25 cellular contexts compared by ENCODE assay signal in genomic region chr19:4513248-4513647, GRCh38. TPM values are rescaled to one million over a fixed set of nuclear protein-coding genes. Genes with fewer than 3 reads are reported as not detected.
DNase-seq lines count a peak whose midpoint lies in the region; ATAC-seq, FAIRE-seq and TF ChIP-seq lines count a peak whose summit lies in the region.
"Had no signal": no experiment of that assay in that cellular context is flagged by ENCODE, and none has a peak within 500 bp of the region (broad histone marks: within the 10 kb centered on the region; RNA-seq: fewer than 3 reads in every experiment).

No MANE protein-coding gene starts in this region.

- H3K4me3 ChIP-seq in HepG2 (replicated peaks in 1 of 3; ENCODE audit: insufficient read depth in 1 of 3, low read depth in 2 of 3, low read length in 3 of 3): no peak overlapping the region
- H3K4me3 ChIP-seq in right lobe of liver: no peak overlapping the region
- H3K4me3 ChIP-seq in neuronal stem cell (ENCODE audit: low read length in 2 of 2): no peak overlapping the region
- H3K4me3 ChIP-seq in skeletal muscle tissue (ENCODE audit: low read length in 3 of 3): no peak overlapping the region
- H3K4me3 ChIP-seq in subcutaneous abdominal adipose tissue (ENCODE audit: low read depth in 1 of 5, low read length in 5 of 5): peak overlapping the region in 4 of 5 donors; percentile 24 to 68 (median 49)
- H3K4me3 ChIP-seq: A549, GM23338 had no signal

- no peak overlapping the region for H4K8ac ChIP-seq in neuronal stem cell (ENCODE audit: low read depth, low read length)

- no peak overlapping the region for H2BK120ac ChIP-seq in neuronal stem cell (ENCODE audit: low read depth, low read length)

- no peak overlapping the region for H3K18ac ChIP-seq in neuronal stem cell (ENCODE audit: low read length)

- TF ChIP-seq RAD21 in HepG2 (CRISPR knock-in tag; IDR thresholded peaks at IDR 0.05): no peak

- no peak for TF ChIP-seq EP300 in HepG2 (IDR thresholded peaks at IDR 0.05; ENCODE audit: low read depth in 2 of 2, low read length in 2 of 2)
- no peak for TF ChIP-seq EP300 in HepG2 (CRISPR knock-in tag; IDR thresholded peaks at IDR 0.05; ENCODE audit: borderline replicate concordance)

- peaks cover 15% of the 10 kb centered on the region for H3K4me1 ChIP-seq in HepG2 (ENCODE audit: insufficient read depth, low read length)
- H3K4me1 ChIP-seq in right lobe of liver: peaks cover 0 to 21% (median 7%) of the 10 kb centered on the region in 4 donors
- H3K4me1 ChIP-seq in neuronal stem cell (ENCODE audit: control insufficient read depth in 2 of 2, insufficient read depth in 1 of 2, low read depth in 1 of 2, low read length in 2 of 2): peaks cover 0 to 4% of the 10 kb centered on the region in 2 donors
- peaks cover 34 to 72% (median 60%) of the 10 kb centered on the region in 3 donors for H3K4me1 ChIP-seq in skeletal muscle tissue (ENCODE audit: control insufficient read depth in 3 of 3, insufficient read depth in 3 of 3, low read length in 3 of 3)
- H3K4me1 ChIP-seq in subcutaneous abdominal adipose tissue (ENCODE audit: control insufficient read depth in 5 of 5, insufficient read depth in 5 of 5, low read length in 5 of 5): peaks cover 0 to 52% (median 33%) of the 10 kb centered on the region in 5 donors

- no peak overlapping the region for H3K23ac ChIP-seq in neuronal stem cell (ENCODE audit: low read depth, low read length, poor library complexity)

- no peak overlapping the region for H2BK15ac ChIP-seq in neuronal stem cell (ENCODE audit: low read length)

- H2AFZ ChIP-seq in HepG2 (ENCODE audit: low read length) (no peak overlapping the region), neuronal stem cell (ENCODE audit: low read length) (no peak overlapping the region)
- H2AFZ ChIP-seq: GM23338 had no signal

- H3K79me2 ChIP-seq in HepG2 (ENCODE audit: insufficient read depth, low read length): no peaks in the 10 kb centered on the region

- H3K27me3 ChIP-seq in HepG2 (ENCODE audit: control insufficient read depth in 1 of 2, insufficient read depth in 2 of 2, low read length in 2 of 2): no peaks in the 10 kb centered on the region
- no peaks in the 10 kb centered on the region for H3K27me3 ChIP-seq in right lobe of liver
- peaks cover 0 to 4% (median 0%) of the 10 kb centered on the region in 3 experiments for H3K27me3 ChIP-seq in neuronal stem cell (ENCODE audit: control insufficient read depth in 3 of 3, insufficient read depth in 3 of 3, low read depth in 1 of 3, low read length in 3 of 3)
- H3K27me3 ChIP-seq in skeletal muscle tissue (ENCODE audit: control insufficient read depth in 3 of 3, insufficient read depth in 3 of 3, low read length in 3 of 3): peaks cover 0 to 2% (median 0%) of the 10 kb centered on the region in 3 donors
- no peaks in the 10 kb centered on the region for H3K27me3 ChIP-seq in subcutaneous abdominal adipose tissue (ENCODE audit: control insufficient read depth in 5 of 5, insufficient read depth in 4 of 5, low read length in 5 of 5)

- no peak for TF ChIP-seq POLR2A in HepG2 (IDR thresholded peaks at IDR 0.05; ENCODE audit: insufficient read depth in 1 of 2, low read depth in 2 of 2, low read length in 2 of 2)
- TF ChIP-seq POLR2A in right lobe of liver (IDR thresholded peaks at IDR 0.05): no peak

- ATAC-seq in HepG2: no peak
- ATAC-seq in right lobe of liver: no peak
- ATAC-seq: A549, GM23338, HCT116 had no signal

- WGBS in HepG2 (ENCODE audit: low lambda C conversion rate): 100% methylated on average over 6 of the region's 17 CpGs
- WGBS in right lobe of liver (ENCODE audit: insufficient coverage, low coverage, low lambda C conversion rate, missing lambda C conversion rate): 86% methylated on average over 2 of the region's 17 CpGs
- no CpG with 5 or more reads among the region's 17 CpGs for WGBS in neuronal stem cell (ENCODE audit: extremely low coverage in 2 of 2, insufficient read length in 2 of 2, insufficient replicate concordance in 1 of 2), 2 donors

- in situ Hi-C loops in HepG2 (cut with HindIII; ENCODE audit: extremely low pct_ligation_motif_present, low pct_unique_long_range_greater_than_20kb): no loop called here

- H3K4ac ChIP-seq in neuronal stem cell (ENCODE audit: low read length): no peak overlapping the region

- no peak overlapping the region for H3K27ac ChIP-seq in HepG2 (ENCODE audit: extremely low read length, insufficient read depth, low read length)
- H3K27ac ChIP-seq in right lobe of liver: no peak overlapping the region
- no peak overlapping the region for H3K27ac ChIP-seq in neuronal stem cell (replicated peaks; ENCODE audit: low read length)
- peak overlapping the region; percentile 23 for H3K27ac ChIP-seq in skeletal muscle tissue (ENCODE audit: low read depth, low read length)
- H3K27ac ChIP-seq in subcutaneous abdominal adipose tissue (ENCODE audit: low read depth, low read length): peak overlapping the region; percentile 30
- H3K27ac ChIP-seq: A549 had no signal

- TF ChIP-seq CTCF in HepG2 (CRISPR knock-in tag; IDR thresholded peaks at IDR 0.05): no peak
- no peak for TF ChIP-seq CTCF in right lobe of liver (IDR thresholded peaks at IDR 0.05)

- intact Hi-C loops in HepG2 (cut with micrococcal nuclease; ENCODE audit: unreplicated experiment) (no loop called here), right lobe of liver (cut with DNase I) (no loop called here), posterior vena cava (cut with DNase I) (no loop called here)

- no peak overlapping the region for H4K91ac ChIP-seq in neuronal stem cell (ENCODE audit: low read depth, low read length, poor library complexity)

- peak overlapping the region; percentile 39 for H2BK5ac ChIP-seq in neuronal stem cell (ENCODE audit: low read length)

- peaks cover 2% of the 10 kb centered on the region for H3K79me1 ChIP-seq in neuronal stem cell (ENCODE audit: low read depth, low read length)

- no peaks in the 10 kb centered on the region for H3K36me3 ChIP-seq in HepG2 (replicated peaks in 1 of 2; ENCODE audit: control insufficient read depth in 1 of 2, insufficient read depth in 2 of 2, low read length in 2 of 2)
- peaks cover 0 to 38% (median 16%) of the 10 kb centered on the region in 4 donors for H3K36me3 ChIP-seq in right lobe of liver
- H3K36me3 ChIP-seq in neuronal stem cell (replicated peaks in 1 of 2; ENCODE audit: control insufficient read depth in 2 of 2, insufficient read depth in 2 of 2, low read length in 2 of 2): no peaks in the 10 kb centered on the region
- peaks cover 20 to 43% (median 21%) of the 10 kb centered on the region in 3 donors for H3K36me3 ChIP-seq in skeletal muscle tissue (ENCODE audit: control insufficient read depth in 3 of 3, insufficient read depth in 3 of 3, low read length in 3 of 3)
- H3K36me3 ChIP-seq in subcutaneous abdominal adipose tissue (ENCODE audit: control insufficient read depth in 5 of 5, insufficient read depth in 5 of 5, low read length in 5 of 5): peaks cover 0 to 53% (median 31%) of the 10 kb centered on the region in 5 donors

- no peaks in the 10 kb centered on the region for H4K20me1 ChIP-seq in HepG2 (ENCODE audit: insufficient read depth, low read length)

- no TSS peak for BruUV-seq in HepG2 (replicated peaks; lab: Mats Ljungman, UMichigan)

- no peak for FAIRE-seq in HepG2 (lab: Jason Lieb, UNC)
- FAIRE-seq: A549, GM12891, GM18507 had no signal

- no peak overlapping the region for H3K4me2 ChIP-seq in HepG2 (ENCODE audit: low read depth, low read length)
- H3K4me2 ChIP-seq in neuronal stem cell (ENCODE audit: insufficient read depth, low read length, poor library complexity, severe bottlenecking): no peak overlapping the region
- H3K4me2 ChIP-seq: A549, GM23338 had no signal

- POLR2A ChIA-PET in HepG2 (lab: Yijun Ruan, JAX): no interaction called here

- CTCF ChIA-PET in HepG2 (lab: Yijun Ruan, JAX; ENCODE audit: low intra/inter-chr PET ratio, low total read pairs): no interaction called here

- H2BK12ac ChIP-seq in neuronal stem cell (ENCODE audit: low read length): no peak overlapping the region

- no peaks in the 10 kb centered on the region for H3K9me3 ChIP-seq in HepG2 (ENCODE audit: low read length)
- no peaks in the 10 kb centered on the region for H3K9me3 ChIP-seq in right lobe of liver
- H3K9me3 ChIP-seq in neuronal stem cell (replicated peaks in 1 of 2; ENCODE audit: control insufficient read depth in 2 of 2, insufficient read depth in 1 of 2, low read depth in 1 of 2, low read length in 2 of 2): no peaks in the 10 kb centered on the region
- no peaks in the 10 kb centered on the region for H3K9me3 ChIP-seq in skeletal muscle tissue (ENCODE audit: control insufficient read depth in 3 of 3, low read length in 3 of 3)
- peaks cover 0 to 3% (median 0%) of the 10 kb centered on the region in 5 donors for H3K9me3 ChIP-seq in subcutaneous abdominal adipose tissue (ENCODE audit: control insufficient read depth in 5 of 5, low read length in 5 of 5)
- H3K9me3 ChIP-seq: A549 had no signal

- H2AK5ac ChIP-seq in neuronal stem cell (ENCODE audit: low read depth, low read length): no peak overlapping the region

- H3K9ac ChIP-seq in HepG2 (ENCODE audit: insufficient read depth, low read depth, low read length) (no peak overlapping the region), neuronal stem cell (ENCODE audit: low read depth, low read length, poor library complexity) (no peak overlapping the region), skeletal muscle tissue (ENCODE audit: low read depth in 1 of 3, low read length in 3 of 3) (peak overlapping the region in 1 of 3 donors; percentile 64), subcutaneous abdominal adipose tissue (ENCODE audit: low read length in 5 of 5) (peak overlapping the region in 1 of 5 donors; percentile 66)

- DNase-seq in HepG2 (ENCODE audit: low spot score): no peak
- DNase-seq in right lobe of liver: no peak
- no peak for DNase-seq in neuronal stem cell (ENCODE audit: low spot score)
- DNase-seq in stimulated activated CD4-positive, alpha-beta T cell treated with anti-CD3 and anti-CD28 coated beads, Interleukin-4, amount 100 ng/mL, for 1 hour: no peak
- DNase-seq in posterior vena cava (ENCODE audit: low spot score): no peak
- no peak for DNase-seq in activated CD8-positive, alpha-beta memory T cell treated with anti-CD3 and anti-CD28 coated beads, Interleukin-2, amount 50 U/mL, for 4 hours
- DNase-seq: 8988T; ACHN; C1 segment of cervical spinal cord; Calu3; CD4-positive, alpha-beta memory T cell; COR-L47; DMS53; DMS79 treated with DMSO at 0.1 percent for 48 hours; GF-D8; H9; HFFc6 had no signal

- peak overlapping the region; percentile 75 for H3K14ac ChIP-seq in neuronal stem cell (ENCODE audit: low read length)

RNA-seq across cellular contexts. Expression of gene PLIN4, which starts 5.0 kb away (rescaled TPM):
- total RNA-seq in HepG2 (2016; rRNA removed; fragmentation: Illumina TruSeq; extraction: Trizol) (0.80 and 1.3 TPM in 2 replicates), right lobe of liver (10 to 100 TPM; 28.4 to 51.2 (median 39.3) TPM), skeletal muscle tissue (15.7 TPM), posterior vena cava (10 to 100 TPM; 21.4 to 25.2 TPM)
- 1.2 and 1.4 TPM in 2 replicates for total RNA-seq in HepG2 (2016; cell fraction: cytosol; rRNA removed; fragmentation: Illumina TruSeq; extraction: Trizol; ENCODE audit: low read depth)
- total RNA-seq in HepG2 (2016; cell fraction: insoluble cytoplasmic fraction; rRNA removed; fragmentation: Illumina TruSeq; extraction: Trizol): 0.68 and 1.3 TPM in 2 replicates
- 0.12 and 0.21 TPM in 2 replicates for total RNA-seq in HepG2 (2016; cell fraction: membrane; rRNA removed; fragmentation: Illumina TruSeq; extraction: Trizol)
- total RNA-seq in HepG2 (2016; cell fraction: nucleus; rRNA removed; fragmentation: Illumina TruSeq; extraction: Trizol): 1.0 and 1.1 TPM in 2 replicates
- 1.1 and 1.9 TPM in 2 replicates for polyA plus RNA-seq in HepG2 (2011; rRNA removed)
- 0.72 and 0.76 TPM in 2 replicates for polyA plus RNA-seq in HepG2 (2011; cell fraction: cytosol; rRNA removed)
- 12.5 and 14.8 TPM in 2 replicates for polyA plus RNA-seq in HepG2 (2011; cell fraction: nucleus; rRNA removed)
- polyA plus RNA-seq in HepG2 (2012): 0.82 and 1.4 TPM in 2 replicates
- polyA plus RNA-seq in HepG2 (2016; cell fraction: cytosol; fragmentation: Illumina TruSeq; extraction: Trizol; ENCODE audit: low read depth): 1.2 and 1.5 TPM in 2 replicates
- 0.48 and 0.53 TPM in 2 replicates for polyA plus RNA-seq in HepG2 (2016; cell fraction: insoluble cytoplasmic fraction; fragmentation: Illumina TruSeq; extraction: Trizol; ENCODE audit: low read depth)
- polyA plus RNA-seq in HepG2 (2016; cell fraction: membrane; fragmentation: Illumina TruSeq; extraction: Trizol; ENCODE audit: low read depth): 0.08 and 0.13 TPM in 2 replicates
- 2.9 and 3.1 TPM in 2 replicates for polyA plus RNA-seq in HepG2 (2016; cell fraction: nucleus; fragmentation: Illumina TruSeq; extraction: Trizol; ENCODE audit: insufficient read depth, low read depth)
- polyA minus RNA-seq in HepG2 (2011; rRNA and poly(A)+ RNA removed; ENCODE audit: low replicate concordance): 0.19 and 0.78 TPM in 2 replicates
- 1.1 and 1.3 TPM in 2 replicates for polyA minus RNA-seq in HepG2 (2011; cell fraction: cytosol; rRNA and poly(A)+ RNA removed)
- polyA minus RNA-seq in HepG2 (2011; cell fraction: nucleus; rRNA and poly(A)+ RNA removed): 1.0 and 1.6 TPM in 2 replicates
- polyA plus RNA-seq in neuronal stem cell (2013, experiment 1 of 2): 0.13 TPM
- 0.18 TPM for polyA plus RNA-seq in neuronal stem cell (2013, experiment 2 of 2)
- total RNA-seq: HFFc6 had no signal

RNA-seq across cellular contexts. Expression of gene PLIN5, which starts 21.8 kb away (rescaled TPM):
- total RNA-seq in HepG2 (2016; rRNA removed; fragmentation: Illumina TruSeq; extraction: Trizol) (1.6 and 1.8 TPM in 2 replicates), right lobe of liver (100 to 1,000 TPM in 4 of 6 experiments, 10 to 100 TPM in 2; 35.0 to 149 (median 117) TPM), skeletal muscle tissue (2.1 TPM), posterior vena cava (1 to 10 TPM; 2.2 to 2.8 TPM)
- total RNA-seq in HepG2 (2016; cell fraction: cytosol; rRNA removed; fragmentation: Illumina TruSeq; extraction: Trizol; ENCODE audit: low read depth): 0.35 and 0.40 TPM in 2 replicates
- total RNA-seq in HepG2 (2016; cell fraction: insoluble cytoplasmic fraction; rRNA removed; fragmentation: Illumina TruSeq; extraction: Trizol): 0.94 and 1.8 TPM in 2 replicates
- total RNA-seq in HepG2 (2016; cell fraction: membrane; rRNA removed; fragmentation: Illumina TruSeq; extraction: Trizol): 0.65 TPM in 2 replicates
- total RNA-seq in HepG2 (2016; cell fraction: nucleus; rRNA removed; fragmentation: Illumina TruSeq; extraction: Trizol): 1.9 TPM in 2 replicates
- 4.8 and 6.3 TPM in 2 replicates for polyA plus RNA-seq in HepG2 (2011; rRNA removed)
- polyA plus RNA-seq in HepG2 (2011; cell fraction: cytosol; rRNA removed): 1.6 and 1.9 TPM in 2 replicates
- 31.7 and 40.6 TPM in 2 replicates for polyA plus RNA-seq in HepG2 (2011; cell fraction: nucleus; rRNA removed)
- polyA plus RNA-seq in HepG2 (2012): 1.9 and 2.0 TPM in 2 replicates
- 0.12 and 0.53 TPM in 2 replicates for polyA plus RNA-seq in HepG2 (2016; cell fraction: cytosol; fragmentation: Illumina TruSeq; extraction: Trizol; ENCODE audit: low read depth)
- polyA plus RNA-seq in HepG2 (2016; cell fraction: insoluble cytoplasmic fraction; fragmentation: Illumina TruSeq; extraction: Trizol; ENCODE audit: low read depth): 0.77 and 1.4 TPM in 2 replicates
- 0.11 and 0.52 TPM in 2 replicates for polyA plus RNA-seq in HepG2 (2016; cell fraction: membrane; fragmentation: Illumina TruSeq; extraction: Trizol; ENCODE audit: low read depth)
- polyA plus RNA-seq in HepG2 (2016; cell fraction: nucleus; fragmentation: Illumina TruSeq; extraction: Trizol; ENCODE audit: insufficient read depth, low read depth): 5.8 and 8.9 TPM in 2 replicates
- 0.47 and 3.5 TPM in 2 replicates for polyA minus RNA-seq in HepG2 (2011; rRNA and poly(A)+ RNA removed; ENCODE audit: low replicate concordance)
- polyA minus RNA-seq in HepG2 (2011; cell fraction: cytosol; rRNA and poly(A)+ RNA removed): 0.97 and 0.99 TPM in 2 replicates
- polyA minus RNA-seq in HepG2 (2011; cell fraction: nucleus; rRNA and poly(A)+ RNA removed): 4.1 and 4.4 TPM in 2 replicates
- 2.9 TPM for polyA plus RNA-seq in neuronal stem cell (2013, experiment 1 of 2)
- polyA plus RNA-seq in neuronal stem cell (2013, experiment 2 of 2): 2.9 TPM
- total RNA-seq: HFFc6 had no signal
- polyA plus RNA-seq: BJ had no signal

RNA-seq across cellular contexts. Expression of gene LRG1, which starts 26.6 kb away (rescaled TPM):
- total RNA-seq in HepG2 (2016; rRNA removed; fragmentation: Illumina TruSeq; extraction: Trizol) (7.1 and 12.0 TPM in 2 replicates), right lobe of liver (1,000 to 10,000 TPM in 2 of 6 experiments, 100 to 1,000 TPM in 4; 331 to 1,334 (median 524) TPM), skeletal muscle tissue (0.52 TPM), posterior vena cava (1 to 10 TPM; 1.4 to 1.9 TPM)
- total RNA-seq in HepG2 (2016; cell fraction: cytosol; rRNA removed; fragmentation: Illumina TruSeq; extraction: Trizol; ENCODE audit: low read depth): 2.0 and 2.2 TPM in 2 replicates
- 5.8 and 13.0 TPM in 2 replicates for total RNA-seq in HepG2 (2016; cell fraction: insoluble cytoplasmic fraction; rRNA removed; fragmentation: Illumina TruSeq; extraction: Trizol)
- total RNA-seq in HepG2 (2016; cell fraction: membrane; rRNA removed; fragmentation: Illumina TruSeq; extraction: Trizol): 4.2 and 4.7 TPM in 2 replicates
- total RNA-seq in HepG2 (2016; cell fraction: nucleus; rRNA removed; fragmentation: Illumina TruSeq; extraction: Trizol): 10.2 and 12.3 TPM in 2 replicates
- 39.3 and 48.9 TPM in 2 replicates for polyA plus RNA-seq in HepG2 (2011; rRNA removed)
- polyA plus RNA-seq in HepG2 (2011; cell fraction: cytosol; rRNA removed): 33.3 and 38.7 TPM in 2 replicates
- 12.1 and 16.5 TPM in 2 replicates for polyA plus RNA-seq in HepG2 (2011; cell fraction: nucleus; rRNA removed)
- 8.4 and 14.3 TPM in 2 replicates for polyA plus RNA-seq in HepG2 (2012)
- polyA plus RNA-seq in HepG2 (2016; cell fraction: cytosol; fragmentation: Illumina TruSeq; extraction: Trizol; ENCODE audit: low read depth): 2.4 and 2.6 TPM in 2 replicates
- polyA plus RNA-seq in HepG2 (2016; cell fraction: insoluble cytoplasmic fraction; fragmentation: Illumina TruSeq; extraction: Trizol; ENCODE audit: low read depth): 6.6 and 8.6 TPM in 2 replicates
- 4.2 and 4.9 TPM in 2 replicates for polyA plus RNA-seq in HepG2 (2016; cell fraction: membrane; fragmentation: Illumina TruSeq; extraction: Trizol; ENCODE audit: low read depth)
- 20.0 and 22.9 TPM in 2 replicates for polyA plus RNA-seq in HepG2 (2016; cell fraction: nucleus; fragmentation: Illumina TruSeq; extraction: Trizol; ENCODE audit: insufficient read depth, low read depth)
- 0.77 and 28.9 TPM in 2 replicates for polyA minus RNA-seq in HepG2 (2011; rRNA and poly(A)+ RNA removed; ENCODE audit: low replicate concordance)
- polyA minus RNA-seq in HepG2 (2011; cell fraction: cytosol; rRNA and poly(A)+ RNA removed): 12.1 and 23.5 TPM in 2 replicates
- 3.2 and 5.6 TPM in 2 replicates for polyA minus RNA-seq in HepG2 (2011; cell fraction: nucleus; rRNA and poly(A)+ RNA removed)
- not detected for polyA plus RNA-seq in neuronal stem cell (2013, experiment 1 of 2)
- 0.01 TPM for polyA plus RNA-seq in neuronal stem cell (2013, experiment 2 of 2)
- total RNA-seq: CD4-positive, alpha-beta memory T cell; HFFc6 had no signal

RNA-seq across cellular contexts. Expression of gene HDGFL2, which starts 41.2 kb away (rescaled TPM):
- total RNA-seq in HepG2 (2016; rRNA removed; fragmentation: Illumina TruSeq; extraction: Trizol) (47.9 and 51.1 TPM in 2 replicates), right lobe of liver (10 to 100 TPM in 5 of 6 experiments, 1 to 10 TPM in 1; 8.4 to 16.3 (median 14.0) TPM), skeletal muscle tissue (33.9 TPM), posterior vena cava (10 to 100 TPM; 24.6 to 28.1 TPM)
- 7.5 and 8.8 TPM in 2 replicates for total RNA-seq in HepG2 (2016; cell fraction: cytosol; rRNA removed; fragmentation: Illumina TruSeq; extraction: Trizol; ENCODE audit: low read depth)
- 38.9 and 55.4 TPM in 2 replicates for total RNA-seq in HepG2 (2016; cell fraction: insoluble cytoplasmic fraction; rRNA removed; fragmentation: Illumina TruSeq; extraction: Trizol)
- total RNA-seq in HepG2 (2016; cell fraction: membrane; rRNA removed; fragmentation: Illumina TruSeq; extraction: Trizol): 11.6 and 13.8 TPM in 2 replicates
- 29.4 and 31.2 TPM in 2 replicates for total RNA-seq in HepG2 (2016; cell fraction: nucleus; rRNA removed; fragmentation: Illumina TruSeq; extraction: Trizol)
- 20.0 and 26.0 TPM in 2 replicates for polyA plus RNA-seq in HepG2 (2011; rRNA removed)
- 11.0 and 22.9 TPM in 2 replicates for polyA plus RNA-seq in HepG2 (2011; cell fraction: cytosol; rRNA removed)
- 50.4 and 56.5 TPM in 2 replicates for polyA plus RNA-seq in HepG2 (2011; cell fraction: nucleus; rRNA removed)
- 20.9 and 29.2 TPM in 2 replicates for polyA plus RNA-seq in HepG2 (2012)
- 5.7 and 6.4 TPM in 2 replicates for polyA plus RNA-seq in HepG2 (2016; cell fraction: cytosol; fragmentation: Illumina TruSeq; extraction: Trizol; ENCODE audit: low read depth)
- 59.0 and 65.1 TPM in 2 replicates for polyA plus RNA-seq in HepG2 (2016; cell fraction: insoluble cytoplasmic fraction; fragmentation: Illumina TruSeq; extraction: Trizol; ENCODE audit: low read depth)
- polyA plus RNA-seq in HepG2 (2016; cell fraction: membrane; fragmentation: Illumina TruSeq; extraction: Trizol; ENCODE audit: low read depth): 8.6 and 10.8 TPM in 2 replicates
- polyA plus RNA-seq in HepG2 (2016; cell fraction: nucleus; fragmentation: Illumina TruSeq; extraction: Trizol; ENCODE audit: insufficient read depth, low read depth): 76.7 and 79.6 TPM in 2 replicates
- 12.6 and 23.4 TPM in 2 replicates for polyA minus RNA-seq in HepG2 (2011; rRNA and poly(A)+ RNA removed; ENCODE audit: low replicate concordance)
- 10.2 and 16.9 TPM in 2 replicates for polyA minus RNA-seq in HepG2 (2011; cell fraction: cytosol; rRNA and poly(A)+ RNA removed)
- 12.0 and 12.8 TPM in 2 replicates for polyA minus RNA-seq in HepG2 (2011; cell fraction: nucleus; rRNA and poly(A)+ RNA removed)
- 73.8 TPM for polyA plus RNA-seq in neuronal stem cell (2013, experiment 1 of 2)
- 75.2 TPM for polyA plus RNA-seq in neuronal stem cell (2013, experiment 2 of 2)

RNA-seq across cellular contexts. Expression of gene SEMA6B, which starts 46.2 kb away (rescaled TPM):
- total RNA-seq in HepG2 (2016; rRNA removed; fragmentation: Illumina TruSeq; extraction: Trizol) (37.0 and 67.1 TPM in 2 replicates), right lobe of liver (1 to 10 TPM; 1.0 to 6.5 (median 2.3) TPM), skeletal muscle tissue (11.5 TPM), posterior vena cava (10 to 100 TPM; 13.7 to 19.4 TPM)
- 14.3 and 14.5 TPM in 2 replicates for total RNA-seq in HepG2 (2016; cell fraction: cytosol; rRNA removed; fragmentation: Illumina TruSeq; extraction: Trizol; ENCODE audit: low read depth)
- total RNA-seq in HepG2 (2016; cell fraction: insoluble cytoplasmic fraction; rRNA removed; fragmentation: Illumina TruSeq; extraction: Trizol): 29.9 and 68.6 TPM in 2 replicates
- 59.5 and 62.2 TPM in 2 replicates for total RNA-seq in HepG2 (2016; cell fraction: membrane; rRNA removed; fragmentation: Illumina TruSeq; extraction: Trizol)
- total RNA-seq in HepG2 (2016; cell fraction: nucleus; rRNA removed; fragmentation: Illumina TruSeq; extraction: Trizol): 51.6 and 59.6 TPM in 2 replicates
- 45.5 and 56.2 TPM in 2 replicates for polyA plus RNA-seq in HepG2 (2011; rRNA removed)
- 55.1 and 78.1 TPM in 2 replicates for polyA plus RNA-seq in HepG2 (2011; cell fraction: cytosol; rRNA removed)
- polyA plus RNA-seq in HepG2 (2011; cell fraction: nucleus; rRNA removed): 60.7 and 73.5 TPM in 2 replicates
- polyA plus RNA-seq in HepG2 (2012): 31.8 and 42.2 TPM in 2 replicates
- polyA plus RNA-seq in HepG2 (2016; cell fraction: cytosol; fragmentation: Illumina TruSeq; extraction: Trizol; ENCODE audit: low read depth): 17.9 and 18.2 TPM in 2 replicates
- polyA plus RNA-seq in HepG2 (2016; cell fraction: insoluble cytoplasmic fraction; fragmentation: Illumina TruSeq; extraction: Trizol; ENCODE audit: low read depth): 55.9 and 71.2 TPM in 2 replicates
- polyA plus RNA-seq in HepG2 (2016; cell fraction: membrane; fragmentation: Illumina TruSeq; extraction: Trizol; ENCODE audit: low read depth): 62.0 and 68.4 TPM in 2 replicates
- 120 and 123 TPM in 2 replicates for polyA plus RNA-seq in HepG2 (2016; cell fraction: nucleus; fragmentation: Illumina TruSeq; extraction: Trizol; ENCODE audit: insufficient read depth, low read depth)
- 0.23 and 250 TPM in 2 replicates for polyA minus RNA-seq in HepG2 (2011; rRNA and poly(A)+ RNA removed; ENCODE audit: low replicate concordance)
- 72.0 and 86.5 TPM in 2 replicates for polyA minus RNA-seq in HepG2 (2011; cell fraction: cytosol; rRNA and poly(A)+ RNA removed)
- 23.2 and 24.5 TPM in 2 replicates for polyA minus RNA-seq in HepG2 (2011; cell fraction: nucleus; rRNA and poly(A)+ RNA removed)
- 42.5 TPM for polyA plus RNA-seq in neuronal stem cell (2013, experiment 1 of 2)
- polyA plus RNA-seq in neuronal stem cell (2013, experiment 2 of 2): 43.0 TPM
- polyA plus RNA-seq: CD4-positive, alpha-beta memory T cell had no signal

Comparison
In these comparisons a context has a peak if more than half of its experiments do, and no peak if none do; other contexts are left out.
1. RNA of gene PLIN5, which starts 21.8 kb away (total RNA-seq): 35.0 to 149 TPM in right lobe of liver; 2.2 to 2.8 TPM in posterior vena cava, 2.1 TPM in skeletal muscle tissue (single experiment) and 0.35 to 1.9 TPM in HepG2; every median in the first group is over 4 times any median in the second.
2. RNA of gene LRG1, which starts 26.6 kb away (total RNA-seq): 331 to 1,334 TPM in right lobe of liver; 2.0 to 13.0 TPM in HepG2, 1.4 to 1.9 TPM in posterior vena cava and 0.52 TPM in skeletal muscle tissue (single experiment); every median in the first group is over 10 times any median in the second.
3. H3K27ac ChIP-seq: peak in skeletal muscle tissue (single experiment) and subcutaneous abdominal adipose tissue (single experiment); none in HepG2 (single experiment), right lobe of liver (0 of 3) and neuronal stem cell (single experiment).
4. H3K4me3 ChIP-seq: peak in subcutaneous abdominal adipose tissue (4 of 5); none in HepG2 (0 of 3), right lobe of liver (0 of 3), neuronal stem cell (0 of 2) and skeletal muscle tissue (0 of 3).